9 cellular contexts compared by ENCODE assay signal in the genomic region with DNA sequence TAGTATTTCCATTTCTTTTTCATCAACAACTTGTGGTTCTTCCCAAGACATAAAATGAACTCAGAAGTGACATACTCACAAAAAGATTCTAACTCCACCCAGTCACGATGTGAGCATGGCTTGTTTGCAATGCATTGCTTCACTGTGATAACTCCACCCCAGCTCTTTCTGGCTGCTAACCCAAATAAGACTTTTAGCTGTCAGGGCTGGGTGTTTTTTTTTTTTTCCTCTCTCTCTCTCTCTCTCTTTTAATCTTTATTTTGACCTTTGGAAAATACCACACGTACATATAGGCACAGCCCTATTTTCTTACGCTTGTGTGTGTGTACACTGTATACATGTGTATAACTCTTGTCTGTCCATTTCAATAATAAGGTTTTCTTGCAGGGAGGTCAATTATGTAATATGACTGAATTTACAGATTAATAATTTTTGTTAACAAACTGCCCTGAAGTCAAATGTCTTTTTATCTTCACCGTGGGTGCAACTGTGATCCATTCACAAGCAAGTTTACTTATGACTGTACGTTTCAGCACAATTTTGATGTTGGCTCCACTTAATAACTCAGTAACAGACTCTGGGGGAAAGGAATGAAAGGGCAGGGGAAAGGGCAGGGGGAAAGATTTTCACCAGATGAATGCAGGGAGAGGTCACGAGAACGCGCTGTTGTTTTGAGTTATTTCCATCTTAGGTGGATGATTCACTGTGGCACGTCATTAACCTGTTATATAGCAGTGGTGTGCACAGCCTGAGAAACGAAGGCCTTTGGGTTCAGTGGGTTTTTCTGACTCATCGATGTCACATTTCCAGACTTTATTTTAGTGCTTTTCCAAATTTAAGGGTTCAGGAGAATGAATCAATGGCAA. TPM values are rescaled to one million over a fixed set of nuclear protein-coding genes. Genes with fewer than 3 reads are reported as not detected.
A peak's percentile ranks its signal among the peaks of the same experiment; 100 is the strongest.
DNase-seq lines count a peak whose midpoint lies in the region; ATAC-seq and TF ChIP-seq lines count a peak whose summit lies in the region.
"Had no signal": no experiment of that assay in that cellular context is flagged by ENCODE, and none has a peak within 500 bp of the region (broad histone marks: within the 10 kb centered on the region; RNA-seq: fewer than 3 reads in every experiment).

No MANE protein-coding gene starts in this region.

- peaks cover 41 to 87% (median 55%) of the 10 kb centered on the region in 4 donors for H3K4me1 Mint-ChIP-seq in CD4-positive, CD25-positive, alpha-beta regulatory T cell

- H3K27ac ChIP-seq in CD4-positive, CD25-positive, alpha-beta regulatory T cell (ENCODE audit: insufficient read depth, low read length, poor library complexity, severe bottlenecking): peak overlapping the region; percentile 94
- peak overlapping the region in 3 of 59 donors; percentile 13 to 38 (median 21) for H3K27ac ChIP-seq in dorsolateral prefrontal cortex

- no peaks in the 10 kb centered on the region for H3K9me3 ChIP-seq in CD4-positive, CD25-positive, alpha-beta regulatory T cell (ENCODE audit: control insufficient read depth in 2 of 2, low read length in 2 of 2)

- peaks cover 13% of the 10 kb centered on the region for H3K36me3 Mint-ChIP-seq in CD4-positive, CD25-positive, alpha-beta regulatory T cell

- TF ChIP-seq CTCF in dorsolateral prefrontal cortex (IDR thresholded peaks at IDR 0.05 in 54 of 56, conservative IDR thresholded peaks at IDR 0.05 in 2 of 56; ENCODE audit: low read depth in 1 of 56, partially characterized antibody in 56 of 56): no peak

- H3K27me3 Mint-ChIP-seq in CD4-positive, CD25-positive, alpha-beta regulatory T cell: no peaks in the 10 kb centered on the region

- peak overlapping the region; percentile 82 for H3K4me3 ChIP-seq in CD4-positive, CD25-positive, alpha-beta regulatory T cell (ENCODE audit: low read depth, low read length)
- H3K4me3 ChIP-seq in dorsolateral prefrontal cortex: no peak overlapping the region

- peak; percentile 70 to 89 (median 70) for DNase-seq in CD4-positive, CD25-positive, alpha-beta regulatory T cell
- peak; percentile 95 for DNase-seq in M059J (ENCODE audit: low read depth)
- DNase-seq in activated T-cell treated with anti-CD3 and anti-CD28 coated beads, Interleukin-2, amount 50 U/mL, for 1 hour: peak; percentile 56
- peak; percentile 95 for DNase-seq in glomerular visceral epithelial cell (ENCODE audit: extremely low spot score)
- peak; percentile 49 to 61 for DNase-seq in stimulated activated CD4-positive, alpha-beta T cell treated with anti-CD3 and anti-CD28 coated beads, Interleukin-2, amount 100 ng/mL, for 48 hours
- DNase-seq in dorsolateral prefrontal cortex: no peak
- no peak for DNase-seq in GM19238 (ENCODE audit: insufficient read length, low spot score)

- intact Hi-C loops in dorsolateral prefrontal cortex (cut with DNase I): no loop called here

- H3K27me3 ChIP-seq in CD4-positive, CD25-positive, alpha-beta regulatory T cell (ENCODE audit: control insufficient read depth, insufficient read depth, low read length): no peaks in the 10 kb centered on the region
- peaks cover 0 to 4% (median 0%) of the 10 kb centered on the region in 45 donors for H3K27me3 ChIP-seq in dorsolateral prefrontal cortex

- peak overlapping the region; percentile 95 to 99 (median 96) for H3K27ac Mint-ChIP-seq in CD4-positive, CD25-positive, alpha-beta regulatory T cell

- peaks cover 19% of the 10 kb centered on the region for H3K36me3 ChIP-seq in CD4-positive, CD25-positive, alpha-beta regulatory T cell (ENCODE audit: control insufficient read depth, insufficient read depth, low read length)

- H3K4me3 Mint-ChIP-seq in CD4-positive, CD25-positive, alpha-beta regulatory T cell: peak overlapping the region; percentile 45 to 79 (median 74)

- ATAC-seq in CD4-positive, CD25-positive, alpha-beta regulatory T cell (ENCODE audit: low read depth in 2 of 2): peak; percentile 90 to 91
- ATAC-seq in GM21576 (IDR thresholded peaks at IDR 0.05; ENCODE audit: unreplicated experiment): peak; percentile 81

- H3K4me1 ChIP-seq in CD4-positive, CD25-positive, alpha-beta regulatory T cell (ENCODE audit: control insufficient read depth, insufficient read depth, low read length, poor library complexity, severe bottlenecking): peaks cover 71% of the 10 kb centered on the region

- H3K9me3 Mint-ChIP-seq in CD4-positive, CD25-positive, alpha-beta regulatory T cell: no peaks in the 10 kb centered on the region

RNA-seq across cellular contexts. Expression of a gene that starts 49.1 kb away (rescaled TPM):
- 86.4 TPM for total RNA-seq in CD4-positive, CD25-positive, alpha-beta regulatory T cell
- 10 to 100 TPM; 44.1 to 56.0 (median 50.3) TPM for polyA plus RNA-seq in CD4-positive, CD25-positive, alpha-beta regulatory T cell
- total RNA-seq in M059J (2014; rRNA removed; shearing (Covaris generic)): 0.37 TPM in 1 of 2 replicates, not detected in the other
- total RNA-seq in dorsolateral prefrontal cortex: 10 to 100 TPM in 51 of 120 experiments, 1 to 10 TPM in 69; 1.9 to 23.7 (median 9.4) TPM
- total RNA-seq: H1 had no signal

Comparison
In these comparisons a context has a peak if more than half of its experiments do, and no peak if none do; other contexts are left out.
1. DNase-seq: peak in CD4-positive, CD25-positive, alpha-beta regulatory T cell (3 of 3), M059J (single experiment), activated T-cell treated with anti-CD3 and anti-CD28 coated beads, Interleukin-2, amount 50 U/mL, for 1 hour (single experiment), glomerular visceral epithelial cell (single experiment) and stimulated activated CD4-positive, alpha-beta T cell treated with anti-CD3 and anti-CD28 coated beads, Interleukin-2, amount 100 ng/mL, for 48 hours (2 of 2); none in dorsolateral prefrontal cortex (0 of 10) and GM19238 (single experiment).